In the genomic region with DNA sequence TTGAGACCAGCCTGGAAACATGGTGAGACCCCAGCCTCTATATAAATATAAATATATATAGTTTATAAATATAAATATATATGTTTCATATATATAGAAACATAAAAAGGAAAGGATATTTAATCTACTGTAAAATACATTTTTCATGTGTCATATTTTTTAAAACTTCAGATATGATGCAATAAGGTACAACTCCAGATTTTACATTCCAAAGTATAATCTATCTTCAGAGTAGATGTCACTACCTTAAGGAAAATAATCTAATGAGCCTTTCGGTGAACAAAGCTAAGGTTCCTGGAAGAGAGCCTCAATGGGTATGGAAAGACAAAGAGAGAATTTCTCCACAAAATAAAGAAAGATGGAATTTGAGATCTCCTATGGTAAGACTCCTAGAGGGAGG, we compare ENCODE assay signal across 34 cellular contexts. TPM values are rescaled to one million over a fixed set of nuclear protein-coding genes. Genes with fewer than 3 reads are reported as not detected.
DNase-seq lines count a peak whose midpoint lies in the region; ATAC-seq, FAIRE-seq and TF ChIP-seq lines count a peak whose summit lies in the region.
"Had no signal": no experiment of that assay in that cellular context is flagged by ENCODE, and none has a peak within 500 bp of the region (broad histone marks: within the 10 kb centered on the region; RNA-seq: fewer than 3 reads in every experiment).

No MANE protein-coding gene starts in this region.

- H4K8ac ChIP-seq in IMR-90 (ENCODE audit: low read depth in 2 of 2, low read length in 2 of 2), result no peak overlapping the region

- H3K14ac ChIP-seq in IMR-90 (replicated peaks; ENCODE audit: low read depth, low read length), result no peak overlapping the region

- H3K27me3 ChIP-seq in HepG2 (ENCODE audit: control insufficient read depth in 1 of 2, insufficient read depth in 2 of 2, low read length in 2 of 2), result no peaks in the 10 kb centered on the region
- H3K27me3 ChIP-seq in right lobe of liver, result no peaks in the 10 kb centered on the region
- H3K27me3 ChIP-seq in IMR-90 (ENCODE audit: control insufficient read depth, insufficient read depth, low read length), result no peaks in the 10 kb centered on the region
- H3K27me3 ChIP-seq in K562 (ENCODE audit: control insufficient read depth in 2 of 2, insufficient read depth in 2 of 2, low read length in 2 of 2), result no peaks in the 10 kb centered on the region
- no peaks in the 10 kb centered on the region for H3K27me3 ChIP-seq in PC-3 (ENCODE audit: low read length)
- H3K27me3 ChIP-seq: BE2C; BLaER1; BLaER1 treated with 17β-estradiol and CSF1 and Interleukin-3, amounts not matched to agents 10 nM and 100 nM had no signal

- H2AK9ac ChIP-seq in IMR-90 (replicated peaks; ENCODE audit: low read depth, low read length, poor library complexity), result no peak overlapping the region

- H3K9me3 ChIP-seq in HepG2 (ENCODE audit: low read length) (no peaks in the 10 kb centered on the region; the same call in 1 of the 2 replicates), right lobe of liver (no peaks in the 10 kb centered on the region), IMR-90 (ENCODE audit: control insufficient read depth, insufficient read depth, low read length) (no peaks in the 10 kb centered on the region), K562 (replicated peaks; ENCODE audit: control insufficient read depth, insufficient read depth, low read depth, low read length) (peaks cover 5% of the 10 kb centered on the region; the same call in 1 of the 2 replicates), PC-3 (ENCODE audit: low read length) (no peaks in the 10 kb centered on the region)
- H3K9me3 ChIP-seq: BE2C, Caco-2 had no signal

- H3K23ac ChIP-seq in IMR-90 (ENCODE audit: low read depth, low read length), result no peak overlapping the region

- no peak overlapping the region for H2BK15ac ChIP-seq in IMR-90 (ENCODE audit: low read depth, low read length)

- ATAC-seq in HepG2 (no peak), right lobe of liver (no peak), IMR-90 (ENCODE audit: low read depth) (no peak), K562 (no peak), PC-3 (no peak), HG02870 (IDR thresholded peaks at IDR 0.05; ENCODE audit: unreplicated experiment) (no peak)
- ATAC-seq: A549; CD8-positive, alpha-beta T cell had no signal

- H3K4me3 ChIP-seq in HepG2 (replicated peaks in 1 of 3; ENCODE audit: insufficient read depth in 1 of 3, low read depth in 2 of 3, low read length in 3 of 3) (no peak overlapping the region), right lobe of liver (no peak overlapping the region), IMR-90 (ENCODE audit: insufficient read depth, low read depth, low read length) (no peak overlapping the region), K562 (no peak overlapping the region), PC-3 (ENCODE audit: low read length) (no peak overlapping the region)
- H3K4me3 ChIP-seq: A549; BLaER1; BLaER1 treated with 17β-estradiol and CSF1 and Interleukin-3, amounts not matched to agents 10 nM and 100 nM had no signal

- H2AFZ ChIP-seq in HepG2 (ENCODE audit: low read length) (no peak overlapping the region), IMR-90 (replicated peaks; ENCODE audit: low read length, poor library complexity) (no peak overlapping the region), K562 (ENCODE audit: low read depth, low read length) (no peak overlapping the region), PC-3 (ENCODE audit: low read length) (no peak overlapping the region)

- TF ChIP-seq RAD21 in HepG2 (CRISPR knock-in tag; IDR thresholded peaks at IDR 0.05) (no peak), IMR-90 (IDR thresholded peaks at IDR 0.05; ENCODE audit: low read length) (no peak), K562 (CRISPR knock-in tag; conservative IDR thresholded peaks at IDR 0.05 in 1 of 2, IDR thresholded peaks at IDR 0.05 in 1 of 2) (no peak)

- CTCF ChIA-PET in HepG2 (lab: Yijun Ruan, JAX; ENCODE audit: low intra/inter-chr PET ratio, low total read pairs) (no interaction called here), IMR-90 (lab: Yijun Ruan, JAX) (no interaction called here), K562 (lab: Yijun Ruan, JAX; ENCODE audit: low intra/inter-chr PET ratio) (no interaction called here), PC-3 (lab: Charles Lee) (no interaction called here)

- TF ChIP-seq EP300 in HepG2 (IDR thresholded peaks at IDR 0.05; ENCODE audit: low read depth in 2 of 2, low read length in 2 of 2), result no peak
- TF ChIP-seq EP300 in HepG2 (CRISPR knock-in tag; IDR thresholded peaks at IDR 0.05; ENCODE audit: borderline replicate concordance), result no peak
- no peak for TF ChIP-seq EP300 in K562 (IDR thresholded peaks at IDR 0.05; ENCODE audit: low read length)

- no peaks in the 10 kb centered on the region for H3K36me3 ChIP-seq in HepG2 (replicated peaks in 1 of 2; ENCODE audit: control insufficient read depth in 1 of 2, insufficient read depth in 2 of 2, low read length in 2 of 2)
- H3K36me3 ChIP-seq in right lobe of liver, result no peaks in the 10 kb centered on the region
- no peaks in the 10 kb centered on the region for H3K36me3 ChIP-seq in IMR-90 (ENCODE audit: control insufficient read depth, insufficient read depth, low read length)
- H3K36me3 ChIP-seq in K562 (ENCODE audit: control insufficient read depth, insufficient read depth, low read length), result no peaks in the 10 kb centered on the region
- no peaks in the 10 kb centered on the region for H3K36me3 ChIP-seq in PC-3 (ENCODE audit: low read depth, low read length)
- H3K36me3 ChIP-seq: BE2C; BLaER1; BLaER1 treated with 17β-estradiol and CSF1 and Interleukin-3, amounts not matched to agents 10 nM and 100 nM had no signal

- DNase-seq in HepG2 (ENCODE audit: low spot score) (no peak), right lobe of liver (no peak), IMR-90 (no peak), K562 (ENCODE audit: extremely low read depth in 1 of 4, low spot score in 3 of 4) (no peak), PC-3 (no peak)
- DNase-seq: 8988T; ACHN; AML-193; BE2C; C1 segment of cervical spinal cord; Caco-2; Calu3; CD4-positive, alpha-beta memory T cell; CD4-positive, alpha-beta T cell; CD4-positive, CD25-positive, alpha-beta regulatory T cell; CD8-positive, alpha-beta memory T cell; CD8-positive, alpha-beta T cell; COR-L47; DMS 273 treated with DMSO at 0.1 percent for 48 hours; DMS153; DMS53; DMS79; DMS79 treated with DMSO at 0.1 percent for 48 hours; DND-41; EL had no signal

- H3K56ac ChIP-seq in IMR-90 (ENCODE audit: extremely low read depth, insufficient read depth, low read length), result no peak overlapping the region

- H2BK5ac ChIP-seq in IMR-90 (ENCODE audit: low read depth, low read length, poor library complexity, severe bottlenecking), result no peak overlapping the region

- no peaks in the 10 kb centered on the region for H3K79me1 ChIP-seq in IMR-90 (ENCODE audit: low read depth in 1 of 2, low read length in 2 of 2)

- no peak for TF ChIP-seq CTCF in HepG2 (CRISPR knock-in tag; IDR thresholded peaks at IDR 0.05)
- no peak for TF ChIP-seq CTCF in right lobe of liver (IDR thresholded peaks at IDR 0.05)
- TF ChIP-seq CTCF in IMR-90 (conservative IDR thresholded peaks at IDR 0.05; ENCODE audit: low read depth, low read length), result no peak
- TF ChIP-seq CTCF in K562 (IDR thresholded peaks at IDR 0.05 in 2 of 3, conservative IDR thresholded peaks at IDR 0.05 in 1 of 3; ENCODE audit: insufficient read depth in 2 of 3, low read depth in 1 of 3, low read length in 3 of 3), result no peak
- no peak for TF ChIP-seq CTCF in PC-3 (conservative IDR thresholded peaks at IDR 0.05; ENCODE audit: low read depth, low read length)

- in situ Hi-C loops in HepG2 (cut with HindIII; ENCODE audit: extremely low pct_ligation_motif_present, low pct_unique_long_range_greater_than_20kb) (no loop called here), IMR-90 (cut with MboI; ENCODE audit: low sequenced_read_pairs) (no loop called here), K562 (cut with MboI) (no loop called here)

- POLR2A ChIA-PET in HepG2 (lab: Yijun Ruan, JAX) (no interaction called here), IMR-90 (lab: Charles Lee; ENCODE audit: unreplicated experiment) (no interaction called here), K562 (lab: Yijun Ruan, JAX) (no interaction called here), PC-3 (lab: Charles Lee; ENCODE audit: unreplicated experiment) (no interaction called here)

- H3K79me2 ChIP-seq in HepG2 (ENCODE audit: insufficient read depth, low read length) (no peaks in the 10 kb centered on the region), K562 (ENCODE audit: control insufficient read depth, insufficient read depth, low read length) (no peaks in the 10 kb centered on the region), PC-3 (ENCODE audit: low read length) (no peaks in the 10 kb centered on the region)

- no peak overlapping the region for H2BK120ac ChIP-seq in IMR-90 (ENCODE audit: low read depth, low read length)

- no peak overlapping the region for H2BK20ac ChIP-seq in IMR-90 (ENCODE audit: low read depth, low read length)

- H3K4me2 ChIP-seq in HepG2 (ENCODE audit: low read depth, low read length) (no peak overlapping the region), IMR-90 (ENCODE audit: low read depth, low read length) (no peak overlapping the region), K562 (ENCODE audit: insufficient read depth, low read length) (no peak overlapping the region), PC-3 (ENCODE audit: low read length) (no peak overlapping the region)
- H3K4me2 ChIP-seq: A549; BLaER1; BLaER1 treated with 17β-estradiol and CSF1 and Interleukin-3, amounts not matched to agents 10 nM and 100 nM had no signal

- H3K27ac ChIP-seq in HepG2 (ENCODE audit: extremely low read length, insufficient read depth, low read length) (no peak overlapping the region), right lobe of liver (no peak overlapping the region), IMR-90 (ENCODE audit: insufficient read depth, low read length) (no peak overlapping the region), K562 (ENCODE audit: extremely low read depth, low read depth, low read length) (no peak overlapping the region), PC-3 (ENCODE audit: low read length) (no peak overlapping the region)
- H3K27ac ChIP-seq: 22Rv1; A549; BLaER1; BLaER1 treated with 17β-estradiol and CSF1 and Interleukin-3, amounts not matched to agents 10 nM and 100 nM; C4-2B had no signal

- no peak overlapping the region for H3K4ac ChIP-seq in IMR-90 (ENCODE audit: low read depth, low read length)

- BruUV-seq in HepG2 (replicated peaks; lab: Mats Ljungman, UMichigan) (no TSS peak), IMR-90 (replicated peaks; lab: Mats Ljungman, UMichigan) (no TSS peak), K562 (replicated peaks; lab: Mats Ljungman, UMichigan) (no TSS peak), PC-3 (replicated peaks; lab: Mats Ljungman, UMichigan) (no TSS peak)

- no peak overlapping the region for H2AK5ac ChIP-seq in IMR-90 (ENCODE audit: low read depth, low read length)

- no peak overlapping the region for H4K5ac ChIP-seq in IMR-90 (ENCODE audit: low read depth, low read length)

- H3F3A ChIP-seq in PC-3 (ENCODE audit: low read length, unreplicated experiment), result no peaks in the 10 kb centered on the region

- FAIRE-seq in HepG2 (lab: Jason Lieb, UNC), result no peak
- no peak for FAIRE-seq in K562 (lab: Jason Lieb, UNC)
- FAIRE-seq: A549, D721Med had no signal

- H3K4me1 ChIP-seq in HepG2 (ENCODE audit: insufficient read depth, low read length) (no peaks in the 10 kb centered on the region), right lobe of liver (no peaks in the 10 kb centered on the region), IMR-90 (ENCODE audit: control insufficient read depth, insufficient read depth, low read length) (no peaks in the 10 kb centered on the region), K562 (replicated peaks in 1 of 2; ENCODE audit: control insufficient read depth in 2 of 2, insufficient read depth in 2 of 2, low read length in 2 of 2) (no peaks in the 10 kb centered on the region), PC-3 (ENCODE audit: insufficient read depth, low read length) (no peaks in the 10 kb centered on the region)
- H3K4me1 ChIP-seq: BE2C; BLaER1; BLaER1 treated with 17β-estradiol and CSF1 and Interleukin-3, amounts not matched to agents 10 nM and 100 nM; Caco-2 had no signal

- TF ChIP-seq POLR2A in HepG2 (IDR thresholded peaks at IDR 0.05; ENCODE audit: insufficient read depth in 1 of 2, low read depth in 2 of 2, low read length in 2 of 2) (no peak), right lobe of liver (IDR thresholded peaks at IDR 0.05) (no peak), IMR-90 (IDR thresholded peaks at IDR 0.05; ENCODE audit: low read depth, low read length) (no peak), K562 (conservative IDR thresholded peaks at IDR 0.05) (no peak)

- no peaks in the 10 kb centered on the region for H4K20me1 ChIP-seq in HepG2 (ENCODE audit: insufficient read depth, low read length)
- H4K20me1 ChIP-seq in IMR-90 (ENCODE audit: insufficient read depth, low read length), result no peaks in the 10 kb centered on the region
- no peaks in the 10 kb centered on the region for H4K20me1 ChIP-seq in K562 (replicated peaks; ENCODE audit: control insufficient read depth, insufficient read depth, low read length)
- no peaks in the 10 kb centered on the region for H4K20me1 ChIP-seq in PC-3 (ENCODE audit: low read length)
- H4K20me1 ChIP-seq: BLaER1; BLaER1 treated with 17β-estradiol and CSF1 and Interleukin-3, amounts not matched to agents 10 nM and 100 nM had no signal

- no peak overlapping the region for H3K9ac ChIP-seq in HepG2 (ENCODE audit: insufficient read depth, low read depth, low read length)
- no peak overlapping the region for H3K9ac ChIP-seq in IMR-90 (ENCODE audit: low read depth, low read length)
- H3K9ac ChIP-seq in K562 (ENCODE audit: insufficient read depth in 1 of 2, low read depth in 2 of 2, low read length in 2 of 2), result no peak overlapping the region
- no peak overlapping the region for H3K9ac ChIP-seq in PC-3 (ENCODE audit: low read length)
- H3K9ac ChIP-seq: BLaER1; BLaER1 treated with 17β-estradiol and CSF1 and Interleukin-3, amounts not matched to agents 10 nM and 100 nM had no signal

- no peaks in the 10 kb centered on the region for H3K9me2 ChIP-seq in PC-3 (replicated peaks; ENCODE audit: low read length)

- no peak overlapping the region for H4K91ac ChIP-seq in IMR-90 (ENCODE audit: insufficient read depth, low read depth, low read length)

- dilution Hi-C loops in IMR-90 (cut with HindIII; ENCODE audit: low sequenced_read_pairs, unreplicated experiment), result no loop called here

- intact Hi-C loops in HepG2 (cut with micrococcal nuclease; ENCODE audit: unreplicated experiment) (no loop called here), right lobe of liver (cut with DNase I) (no loop called here), IMR-90 (cut with micrococcal nuclease) (no loop called here), K562 (cut with micrococcal nuclease) (no loop called here), PC-3 (cut with micrococcal nuclease) (no loop called here)

- no peak overlapping the region for H3K18ac ChIP-seq in IMR-90 (ENCODE audit: low read depth, low read length)

- 44% methylated on average over 1 of the region's 1 CpG for WGBS in HepG2 (ENCODE audit: low lambda C conversion rate)
- 93% methylated on average over 1 of the region's 1 CpG for WGBS in right lobe of liver (ENCODE audit: insufficient coverage, low coverage, low lambda C conversion rate, missing lambda C conversion rate)
- WGBS in IMR-90 (ENCODE audit: extremely low coverage in 2 of 2, insufficient read length in 1 of 2), 2 experiments, result no CpG with 5 or more reads among the region's 1 CpG
- WGBS in K562 (ENCODE audit: insufficient coverage, low coverage, missing lambda C conversion rate), result 24% methylated on average over 1 of the region's 1 CpG

- no peaks in the 10 kb centered on the region for H3K9me1 ChIP-seq in IMR-90 (ENCODE audit: insufficient read depth, low read length)
- no peaks in the 10 kb centered on the region for H3K9me1 ChIP-seq in K562 (ENCODE audit: control insufficient read depth, insufficient read depth, low read length)

RNA-seq across cellular contexts. Expression of a gene that starts 16.9 kb away (rescaled TPM):
- 0.15 TPM in 1 of 2 replicates, not detected in the other for total RNA-seq in HepG2 (2016; rRNA removed; fragmentation: Illumina TruSeq; extraction: Trizol)
- not detected in 2 replicates for total RNA-seq in HepG2 (2016; cell fraction: cytosol; rRNA removed; fragmentation: Illumina TruSeq; extraction: Trizol; ENCODE audit: low read depth)
- 0.35 and 0.40 TPM in 2 replicates for total RNA-seq in HepG2 (2016; cell fraction: insoluble cytoplasmic fraction; rRNA removed; fragmentation: Illumina TruSeq; extraction: Trizol)
- total RNA-seq in HepG2 (2016; cell fraction: membrane; rRNA removed; fragmentation: Illumina TruSeq; extraction: Trizol), result 0.24 TPM in 1 of 2 replicates, not detected in the other
- 0.50 TPM in 1 of 2 replicates, not detected in the other for total RNA-seq in HepG2 (2016; cell fraction: nucleus; rRNA removed; fragmentation: Illumina TruSeq; extraction: Trizol)
- 0.42 and 0.69 TPM in 2 replicates for polyA plus RNA-seq in HepG2 (2011; rRNA removed)
- 0.38 TPM in 1 of 2 replicates, not detected in the other for polyA plus RNA-seq in HepG2 (2011; cell fraction: cytosol; rRNA removed)
- 0.14 and 1.0 TPM in 2 replicates for polyA plus RNA-seq in HepG2 (2011; cell fraction: nucleus; rRNA removed)
- 1.1 TPM in 1 of 2 replicates, not detected in the other for polyA plus RNA-seq in HepG2 (2012)
- 0.28 TPM in 1 of 2 replicates, not detected in the other for polyA plus RNA-seq in HepG2 (2016; cell fraction: cytosol; fragmentation: Illumina TruSeq; extraction: Trizol; ENCODE audit: low read depth)
- polyA plus RNA-seq in HepG2 (2016; cell fraction: insoluble cytoplasmic fraction; fragmentation: Illumina TruSeq; extraction: Trizol; ENCODE audit: low read depth), result 0.75 TPM in 1 of 2 replicates, not detected in the other
- not detected in 2 replicates for polyA plus RNA-seq in HepG2 (2016; cell fraction: membrane; fragmentation: Illumina TruSeq; extraction: Trizol; ENCODE audit: low read depth)
- not detected in 2 replicates for polyA plus RNA-seq in HepG2 (2016; cell fraction: nucleus; fragmentation: Illumina TruSeq; extraction: Trizol; ENCODE audit: insufficient read depth, low read depth)
- polyA minus RNA-seq in HepG2 (2011; rRNA and poly(A)+ RNA removed; ENCODE audit: low replicate concordance), result 3.6 and 4.1 TPM in 2 replicates
- polyA minus RNA-seq in HepG2 (2011; cell fraction: cytosol; rRNA and poly(A)+ RNA removed), result 1.2 TPM in 1 of 2 replicates, not detected in the other
- 3.5 and 6.1 TPM in 2 replicates for polyA minus RNA-seq in HepG2 (2011; cell fraction: nucleus; rRNA and poly(A)+ RNA removed)
- total RNA-seq in right lobe of liver, result 1 to 10 TPM in 1 of 6 experiments, under 1 TPM in 1, not detected in 4; 0.70 to 1.3 TPM
- under 0.01 TPM in 2 replicates for total RNA-seq in IMR-90 (2012; rRNA removed)
- polyA plus RNA-seq in IMR-90 (2012; rRNA removed), result 0.30 and 1.0 TPM in 2 replicates
- polyA plus RNA-seq in IMR-90 (2012; cell fraction: cytosol; rRNA removed), result 0.19 and 0.62 TPM in 2 replicates
- polyA plus RNA-seq in IMR-90 (2012; cell fraction: nucleus; rRNA removed; ENCODE audit: low replicate concordance), result 0.50 TPM in 1 of 2 replicates, not detected in the other
- total RNA-seq in K562 (2011; cell fraction: chromatin; rRNA removed; ENCODE audit: low replicate concordance), result 2.6 and 4.1 TPM in 2 replicates
- 6.8 and 7.6 TPM in 2 replicates for total RNA-seq in K562 (2011; cell fraction: nucleolus; rRNA removed)
- total RNA-seq in K562 (2011; cell fraction: nucleoplasm; rRNA removed), result 7.9 and 9.7 TPM in 2 replicates
- total RNA-seq in K562 (2014; rRNA removed), result 2.0 and 4.0 TPM in 2 replicates
- total RNA-seq in K562 (2014; rRNA removed; fragmentation: Illumina TruSeq; extraction: Trizol), result 1.6 and 1.7 TPM in 2 replicates
- total RNA-seq in K562 (2015; rRNA removed; fragmentation: Illumina TruSeq; extraction: Trizol), result 1.5 and 1.7 TPM in 2 replicates
- total RNA-seq in K562 (2021), result 1.5 and 2.0 TPM in 2 replicates
- polyA plus RNA-seq in K562 (2011; rRNA removed), result 1.4 and 2.3 TPM in 2 replicates
- polyA plus RNA-seq in K562 (2011; cell fraction: cytosol; rRNA removed), result 0.86 and 1.1 TPM in 2 replicates
- 5.7 and 7.3 TPM in 2 replicates for polyA plus RNA-seq in K562 (2011; cell fraction: nucleus; rRNA removed)
- polyA plus RNA-seq in K562 (2012), result 2.5 and 2.6 TPM in 2 replicates
- 2.5 and 3.6 TPM in 2 replicates for polyA plus RNA-seq in K562 (2014; fragmentation: Illumina TruSeq; extraction: Trizol)
- polyA plus RNA-seq in K562 (2014; fragmentation: Nextera tagmentation; extraction: Ambion mirVana), result 1 to 10 TPM; 1.5 to 2.0 TPM
- polyA plus RNA-seq in K562 (2014; rRNA removed), result 1.8 and 2.4 TPM in 2 replicates
- 2.9 and 3.0 TPM in 2 replicates for polyA minus RNA-seq in K562 (2011; rRNA and poly(A)+ RNA removed)
- 1.7 TPM in 1 of 2 replicates, not detected in the other for polyA minus RNA-seq in K562 (2011; cell fraction: cytosol; rRNA and poly(A)+ RNA removed)
- 6.3 and 8.2 TPM in 2 replicates for polyA minus RNA-seq in K562 (2011; cell fraction: nucleus; rRNA and poly(A)+ RNA removed)
- not detected in 2 replicates for total RNA-seq in PC-3 (2014; rRNA removed)
- total RNA-seq: A673, Calu3, Daoy had no signal
- polyA plus RNA-seq: CD4-positive, alpha-beta memory T cell; CD8-positive, alpha-beta memory T cell had no signal

RNA-seq across cellular contexts. Expression of a gene that starts 29.7 kb away (rescaled TPM):
- total RNA-seq in HepG2 (2016; rRNA removed; fragmentation: Illumina TruSeq; extraction: Trizol) (27.1 and 29.3 TPM in 2 replicates), right lobe of liver (10 to 100 TPM; 23.9 to 44.1 (median 30.8) TPM), IMR-90 (2012; rRNA removed) (46.4 and 82.8 TPM in 2 replicates), K562 (2014; rRNA removed) (35.9 and 49.0 TPM in 2 replicates), K562 (2014; rRNA removed; fragmentation: Illumina TruSeq; extraction: Trizol) (50.5 and 56.9 TPM in 2 replicates), K562 (2015; rRNA removed; fragmentation: Illumina TruSeq; extraction: Trizol) (60.9 and 64.2 TPM in 2 replicates), K562 (2021) (50.0 and 52.7 TPM in 2 replicates), PC-3 (2014; rRNA removed) (61.3 and 86.8 TPM in 2 replicates)
- 7.2 and 7.8 TPM in 2 replicates for total RNA-seq in HepG2 (2016; cell fraction: cytosol; rRNA removed; fragmentation: Illumina TruSeq; extraction: Trizol; ENCODE audit: low read depth)
- total RNA-seq in HepG2 (2016; cell fraction: insoluble cytoplasmic fraction; rRNA removed; fragmentation: Illumina TruSeq; extraction: Trizol), result 28.1 and 29.7 TPM in 2 replicates
- 17.7 and 19.4 TPM in 2 replicates for total RNA-seq in HepG2 (2016; cell fraction: membrane; rRNA removed; fragmentation: Illumina TruSeq; extraction: Trizol)
- 22.2 and 30.9 TPM in 2 replicates for total RNA-seq in HepG2 (2016; cell fraction: nucleus; rRNA removed; fragmentation: Illumina TruSeq; extraction: Trizol)
- polyA plus RNA-seq in HepG2 (2011; rRNA removed) (13.5 and 16.0 TPM in 2 replicates), IMR-90 (2012; rRNA removed) (33.3 and 37.2 TPM in 2 replicates), K562 (2011; rRNA removed) (36.7 and 47.2 TPM in 2 replicates), K562 (2014; fragmentation: Illumina TruSeq; extraction: Trizol) (52.5 and 58.4 TPM in 2 replicates), K562 (2014; fragmentation: Nextera tagmentation; extraction: Ambion mirVana) (10 to 100 TPM; 28.3 to 31.3 TPM), K562 (2014; rRNA removed) (36.8 and 42.7 TPM in 2 replicates)
- polyA plus RNA-seq in HepG2 (2011; cell fraction: cytosol; rRNA removed), result 10.8 and 15.7 TPM in 2 replicates
- polyA plus RNA-seq in HepG2 (2011; cell fraction: nucleus; rRNA removed), result 9.6 and 10.9 TPM in 2 replicates
- polyA plus RNA-seq in HepG2 (2012), result 27.0 and 29.9 TPM in 2 replicates
- polyA plus RNA-seq in HepG2 (2016; cell fraction: cytosol; fragmentation: Illumina TruSeq; extraction: Trizol; ENCODE audit: low read depth), result 4.6 and 5.0 TPM in 2 replicates
- 37.8 and 40.1 TPM in 2 replicates for polyA plus RNA-seq in HepG2 (2016; cell fraction: insoluble cytoplasmic fraction; fragmentation: Illumina TruSeq; extraction: Trizol; ENCODE audit: low read depth)
- 12.8 and 13.1 TPM in 2 replicates for polyA plus RNA-seq in HepG2 (2016; cell fraction: membrane; fragmentation: Illumina TruSeq; extraction: Trizol; ENCODE audit: low read depth)
- polyA plus RNA-seq in HepG2 (2016; cell fraction: nucleus; fragmentation: Illumina TruSeq; extraction: Trizol; ENCODE audit: insufficient read depth, low read depth), result 26.3 and 28.6 TPM in 2 replicates
- polyA minus RNA-seq in HepG2 (2011; rRNA and poly(A)+ RNA removed; ENCODE audit: low replicate concordance), result 9.5 and 10.5 TPM in 2 replicates
- 21.7 and 23.8 TPM in 2 replicates for polyA minus RNA-seq in HepG2 (2011; cell fraction: cytosol; rRNA and poly(A)+ RNA removed)
- 51.0 and 64.8 TPM in 2 replicates for polyA minus RNA-seq in HepG2 (2011; cell fraction: nucleus; rRNA and poly(A)+ RNA removed)
- 6.8 and 17.0 TPM in 2 replicates for polyA plus RNA-seq in IMR-90 (2012; cell fraction: cytosol; rRNA removed)
- polyA plus RNA-seq in IMR-90 (2012; cell fraction: nucleus; rRNA removed; ENCODE audit: low replicate concordance), result 7.1 and 15.1 TPM in 2 replicates
- total RNA-seq in K562 (2011; cell fraction: chromatin; rRNA removed; ENCODE audit: low replicate concordance), result 45.0 and 88.5 TPM in 2 replicates
- total RNA-seq in K562 (2011; cell fraction: nucleolus; rRNA removed), result 31.9 and 35.0 TPM in 2 replicates
- 38.7 and 58.9 TPM in 2 replicates for total RNA-seq in K562 (2011; cell fraction: nucleoplasm; rRNA removed)
- polyA plus RNA-seq in K562 (2011; cell fraction: cytosol; rRNA removed), result 18.8 and 20.0 TPM in 2 replicates
- 15.8 and 17.9 TPM in 2 replicates for polyA plus RNA-seq in K562 (2011; cell fraction: nucleus; rRNA removed)
- polyA plus RNA-seq in K562 (2012), result 38.1 and 50.5 TPM in 2 replicates
- polyA minus RNA-seq in K562 (2011; rRNA and poly(A)+ RNA removed), result 65.6 and 73.3 TPM in 2 replicates
- polyA minus RNA-seq in K562 (2011; cell fraction: cytosol; rRNA and poly(A)+ RNA removed), result 28.4 and 37.9 TPM in 2 replicates
- polyA minus RNA-seq in K562 (2011; cell fraction: nucleus; rRNA and poly(A)+ RNA removed), result 37.8 and 56.4 TPM in 2 replicates
